ENCODE assay signal across 26 cellular contexts in genomic region chr1:173210716-173211231, GRCh38.
"Had no signal": no experiment of that assay in that cellular context is flagged by ENCODE, and none has a peak within 500 bp of the region (broad histone marks: within the 10 kb centered on the region; RNA-seq: fewer than 3 reads in every experiment).

No MANE protein-coding gene starts in this region.

- H3K27me3 ChIP-seq: adrenal gland, ascending aorta, brain microvascular endothelial cell, esophagus squamous epithelium, gastrocnemius medialis, left lung, pancreas, right atrium auricular region had no signal

- ATAC-seq: activated T-helper 17 cell treated with anti-CD3 and anti-CD28 coated beads, Interleukin-2, amount 50 U/mL, for 72 hours; gastrocnemius medialis; left lung; pancreas; psoas muscle; stimulated activated naive CD8-positive, alpha-beta T cell treated with anti-CD3 and anti-CD28 coated beads, Interleukin-15, amount 100 ng/mL, for 72 hours had no signal

- H3K4me3 ChIP-seq: adrenal gland, ascending aorta, esophagus squamous epithelium, gastrocnemius medialis, left lung, pancreas, psoas muscle, right atrium auricular region had no signal

- H3K36me3 ChIP-seq: adrenal gland, ascending aorta, brain microvascular endothelial cell, esophagus squamous epithelium, gastrocnemius medialis, left lung, pancreas, right atrium auricular region had no signal

- H3K36me3 Mint-ChIP-seq: activated naive CD8-positive, alpha-beta T cell; mesothelial cell of epicardium; type B pancreatic cell had no signal

- H3K4me3 Mint-ChIP-seq: activated naive CD8-positive, alpha-beta T cell; activated T-cell treated with anti-CD3 and anti-CD28 coated beads, Interleukin-2, amount 50 U/mL, for 24 hours; activated T-helper 17 cell treated with anti-CD3 and anti-CD28 coated beads, Interleukin-2, amount 50 U/mL, for 72 hours; mesothelial cell of epicardium; nephron; stimulated activated naive CD8-positive, alpha-beta T cell treated with anti-CD3 and anti-CD28 coated beads, Interleukin-15, amount 100 ng/mL, for 72 hours; T-helper 2 cell treated with Interferon-gamma antibody and Interleukin-4, amounts not matched to agents 5 μg/mL and 100 μg/mL, for 36 hours; type B pancreatic cell had no signal

- H3K27ac Mint-ChIP-seq: activated T-cell treated with anti-CD3 and anti-CD28 coated beads, Interleukin-2, amount 50 U/mL, for 24 hours; activated T-helper 17 cell treated with anti-CD3 and anti-CD28 coated beads, Interleukin-2, amount 50 U/mL, for 72 hours; mesothelial cell of epicardium; nephron; T-helper 2 cell treated with Interferon-gamma antibody and Interleukin-4, amounts not matched to agents 5 μg/mL and 100 μg/mL, for 36 hours; type B pancreatic cell had no signal

- H3K27me3 Mint-ChIP-seq: activated naive CD8-positive, alpha-beta T cell; activated T-helper 17 cell treated with anti-CD3 and anti-CD28 coated beads, Interleukin-2, amount 50 U/mL, for 72 hours had no signal

- H3K9me3 ChIP-seq: adrenal gland, ascending aorta, esophagus squamous epithelium, gastrocnemius medialis, left lung, pancreas, psoas muscle, right atrium auricular region had no signal

- H3K27ac ChIP-seq: adrenal gland, ascending aorta, brain microvascular endothelial cell, esophagus squamous epithelium, gastrocnemius medialis, left lung, pancreas, psoas muscle, right atrium auricular region, VCaP had no signal

- DNase-seq: activated CD4-positive, CD25-positive, alpha-beta regulatory T cell treated with anti-CD3 and anti-CD28 coated beads, Interleukin-2, amount 50 U/mL, for 72 hours; activated CD8-positive, alpha-beta memory T cell treated with anti-CD3 and anti-CD28 coated beads for 24 hours; activated CD8-positive, alpha-beta memory T cell treated with anti-CD3 and anti-CD28 coated beads, Interleukin-2, amount 50 U/mL, for 4 hours; activated T-cell treated with anti-CD3 and anti-CD28 coated beads, Interleukin-2, amount 50 U/mL, for 24 hours; adrenal gland; brain microvascular endothelial cell; caudate nucleus; esophagus squamous epithelium; gastrocnemius medialis; head of caudate nucleus; left lung; mammary epithelial cell; pancreas; psoas muscle; stimulated activated CD4-positive, alpha-beta T cell treated with anti-CD3 and anti-CD28 coated beads, Interleukin-1b, Interleukin-23, amount 100 ng/mL, for 48 hours; stimulated activated naive CD8-positive, alpha-beta T cell treated with anti-CD3 and anti-CD28 coated beads, Interleukin-15, amount 100 ng/mL, for 72 hours; SW 1271 had no signal

- H3K9me3 Mint-ChIP-seq: activated T-cell treated with anti-CD3 and anti-CD28 coated beads, Interleukin-2, amount 50 U/mL, for 24 hours; activated T-helper 17 cell treated with anti-CD3 and anti-CD28 coated beads, Interleukin-2, amount 50 U/mL, for 72 hours; mesothelial cell of epicardium; nephron; stimulated activated naive CD8-positive, alpha-beta T cell treated with anti-CD3 and anti-CD28 coated beads, Interleukin-15, amount 100 ng/mL, for 72 hours; T-helper 2 cell treated with Interferon-gamma antibody and Interleukin-4, amounts not matched to agents 5 μg/mL and 100 μg/mL, for 36 hours; type B pancreatic cell had no signal

- H3K4me1 ChIP-seq: ascending aorta, gastrocnemius medialis, psoas muscle had no signal
